ENCODE assay signal across 1 cellular context in the genomic region with DNA sequence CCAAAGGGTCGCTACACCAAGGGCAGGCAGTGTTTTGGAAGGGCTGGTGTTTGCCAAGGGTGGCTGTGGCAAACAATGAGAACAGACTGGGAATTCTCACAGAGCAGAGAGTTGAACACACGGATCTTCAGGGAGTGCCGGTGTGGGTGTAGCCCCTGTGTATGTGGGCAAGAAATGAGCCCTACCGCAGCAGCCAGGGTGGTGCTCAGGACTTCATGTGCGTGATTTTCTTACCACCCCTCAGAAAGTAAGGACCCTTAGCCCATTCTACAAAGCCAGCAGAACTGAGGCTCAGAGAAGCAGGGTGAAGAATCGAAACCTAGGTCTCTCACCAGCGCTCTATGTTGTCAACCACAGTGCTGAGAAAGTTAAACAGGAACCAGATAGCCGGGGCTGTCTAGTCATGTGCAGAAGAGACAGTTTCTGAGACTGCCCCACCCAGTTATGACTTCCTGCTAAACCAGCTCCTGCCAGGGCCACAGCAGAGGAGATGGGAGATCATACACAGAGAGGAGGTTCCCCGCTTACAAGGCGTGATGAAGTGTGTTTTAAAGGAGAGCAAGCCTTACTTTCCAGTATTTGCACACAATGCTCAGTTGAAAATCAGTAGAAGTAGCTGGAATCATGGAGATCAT.
TF ChIP-seq lines count a peak whose summit lies in the region.

No MANE protein-coding gene starts in this region.

TF ChIP-seq in K562, 482 proteins besides CTCF, POLR2A, EP300 and RAD21 (continued from another document and continues in another):
- TF ChIP-seq, protein P1, sequence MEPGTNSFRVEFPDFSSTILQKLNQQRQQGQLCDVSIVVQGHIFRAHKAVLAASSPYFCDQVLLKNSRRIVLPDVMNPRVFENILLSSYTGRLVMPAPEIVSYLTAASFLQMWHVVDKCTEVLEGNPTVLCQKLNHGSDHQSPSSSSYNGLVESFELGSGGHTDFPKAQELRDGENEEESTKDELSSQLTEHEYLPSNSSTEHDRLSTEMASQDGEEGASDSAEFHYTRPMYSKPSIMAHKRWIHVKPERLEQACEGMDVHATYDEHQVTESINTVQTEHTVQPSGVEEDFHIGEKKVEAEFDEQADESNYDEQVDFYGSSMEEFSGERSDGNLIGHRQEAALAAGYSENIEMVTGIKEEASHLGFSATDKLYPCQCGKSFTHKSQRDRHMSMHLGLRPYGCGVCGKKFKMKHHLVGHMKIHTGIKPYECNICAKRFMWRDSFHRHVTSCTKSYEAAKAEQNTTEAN (CRISPR knock-in tag; IDR thresholded peaks at IDR 0.05): no peak
- TF ChIP-seq NEUROD1 (IDR thresholded peaks at IDR 0.05; ENCODE audit: borderline replicate concordance, low read depth, low read length, partially characterized antibody): no peak
- no peak for TF ChIP-seq CEBPG (CRISPR knock-in tag; IDR thresholded peaks at IDR 0.05)
- TF ChIP-seq CEBPG (tag; conservative IDR thresholded peaks at IDR 0.05 in 1 of 2, IDR thresholded peaks at IDR 0.05 in 1 of 2): no peak
- TF ChIP-seq, protein P2, sequence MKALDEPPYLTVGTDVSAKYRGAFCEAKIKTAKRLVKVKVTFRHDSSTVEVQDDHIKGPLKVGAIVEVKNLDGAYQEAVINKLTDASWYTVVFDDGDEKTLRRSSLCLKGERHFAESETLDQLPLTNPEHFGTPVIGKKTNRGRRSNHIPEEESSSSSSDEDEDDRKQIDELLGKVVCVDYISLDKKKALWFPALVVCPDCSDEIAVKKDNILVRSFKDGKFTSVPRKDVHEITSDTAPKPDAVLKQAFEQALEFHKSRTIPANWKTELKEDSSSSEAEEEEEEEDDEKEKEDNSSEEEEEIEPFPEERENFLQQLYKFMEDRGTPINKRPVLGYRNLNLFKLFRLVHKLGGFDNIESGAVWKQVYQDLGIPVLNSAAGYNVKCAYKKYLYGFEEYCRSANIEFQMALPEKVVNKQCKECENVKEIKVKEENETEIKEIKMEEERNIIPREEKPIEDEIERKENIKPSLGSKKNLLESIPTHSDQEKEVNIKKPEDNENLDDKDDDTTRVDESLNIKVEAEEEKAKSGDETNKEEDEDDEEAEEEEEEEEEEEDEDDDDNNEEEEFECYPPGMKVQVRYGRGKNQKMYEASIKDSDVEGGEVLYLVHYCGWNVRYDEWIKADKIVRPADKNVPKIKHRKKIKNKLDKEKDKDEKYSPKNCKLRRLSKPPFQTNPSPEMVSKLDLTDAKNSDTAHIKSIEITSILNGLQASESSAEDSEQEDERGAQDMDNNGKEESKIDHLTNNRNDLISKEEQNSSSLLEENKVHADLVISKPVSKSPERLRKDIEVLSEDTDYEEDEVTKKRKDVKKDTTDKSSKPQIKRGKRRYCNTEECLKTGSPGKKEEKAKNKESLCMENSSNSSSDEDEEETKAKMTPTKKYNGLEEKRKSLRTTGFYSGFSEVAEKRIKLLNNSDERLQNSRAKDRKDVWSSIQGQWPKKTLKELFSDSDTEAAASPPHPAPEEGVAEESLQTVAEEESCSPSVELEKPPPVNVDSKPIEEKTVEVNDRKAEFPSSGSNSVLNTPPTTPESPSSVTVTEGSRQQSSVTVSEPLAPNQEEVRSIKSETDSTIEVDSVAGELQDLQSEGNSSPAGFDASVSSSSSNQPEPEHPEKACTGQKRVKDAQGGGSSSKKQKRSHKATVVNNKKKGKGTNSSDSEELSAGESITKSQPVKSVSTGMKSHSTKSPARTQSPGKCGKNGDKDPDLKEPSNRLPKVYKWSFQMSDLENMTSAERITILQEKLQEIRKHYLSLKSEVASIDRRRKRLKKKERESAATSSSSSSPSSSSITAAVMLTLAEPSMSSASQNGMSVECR (CRISPR knock-in tag; IDR thresholded peaks at IDR 0.05): no peak
- no peak for TF ChIP-seq ZNF124 (CRISPR knock-in tag; IDR thresholded peaks at IDR 0.05)
- TF ChIP-seq NBN (IDR thresholded peaks at IDR 0.05; ENCODE audit: low read depth): no peak
- TF ChIP-seq, protein P3, sequence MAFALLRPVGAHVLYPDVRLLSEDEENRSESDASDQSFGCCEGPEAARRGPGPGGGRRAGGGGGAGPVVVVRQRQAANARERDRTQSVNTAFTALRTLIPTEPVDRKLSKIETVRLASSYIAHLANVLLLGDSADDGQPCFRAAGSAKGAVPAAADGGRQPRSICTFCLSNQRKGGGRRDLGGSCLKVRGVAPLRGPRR (CRISPR knock-in tag; IDR thresholded peaks at IDR 0.05): no peak
- TF ChIP-seq, protein P4, sequence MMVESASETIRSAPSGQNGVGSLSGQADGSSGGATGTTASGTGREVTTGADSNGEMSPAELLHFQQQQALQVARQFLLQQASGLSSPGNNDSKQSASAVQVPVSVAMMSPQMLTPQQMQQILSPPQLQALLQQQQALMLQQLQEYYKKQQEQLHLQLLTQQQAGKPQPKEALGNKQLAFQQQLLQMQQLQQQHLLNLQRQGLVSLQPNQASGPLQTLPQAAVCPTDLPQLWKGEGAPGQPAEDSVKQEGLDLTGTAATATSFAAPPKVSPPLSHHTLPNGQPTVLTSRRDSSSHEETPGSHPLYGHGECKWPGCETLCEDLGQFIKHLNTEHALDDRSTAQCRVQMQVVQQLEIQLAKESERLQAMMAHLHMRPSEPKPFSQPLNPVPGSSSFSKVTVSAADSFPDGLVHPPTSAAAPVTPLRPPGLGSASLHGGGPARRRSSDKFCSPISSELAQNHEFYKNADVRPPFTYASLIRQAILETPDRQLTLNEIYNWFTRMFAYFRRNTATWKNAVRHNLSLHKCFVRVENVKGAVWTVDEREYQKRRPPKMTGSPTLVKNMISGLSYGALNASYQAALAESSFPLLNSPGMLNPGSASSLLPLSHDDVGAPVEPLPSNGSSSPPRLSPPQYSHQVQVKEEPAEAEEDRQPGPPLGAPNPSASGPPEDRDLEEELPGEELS (CRISPR knock-in tag; IDR thresholded peaks at IDR 0.05; ENCODE audit: borderline replicate concordance): no peak
- TF ChIP-seq, protein P5, sequence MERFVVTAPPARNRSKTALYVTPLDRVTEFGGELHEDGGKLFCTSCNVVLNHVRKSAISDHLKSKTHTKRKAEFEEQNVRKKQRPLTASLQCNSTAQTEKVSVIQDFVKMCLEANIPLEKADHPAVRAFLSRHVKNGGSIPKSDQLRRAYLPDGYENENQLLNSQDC (CRISPR knock-in tag; IDR thresholded peaks at IDR 0.05): no peak
- no peak for TF ChIP-seq ARNT (IDR thresholded peaks at IDR 0.05)
- TF ChIP-seq MTA2 (IDR thresholded peaks at IDR 0.05; ENCODE audit: low read depth): no peak
- no peak for TF ChIP-seq ZNF23 (CRISPR knock-in tag; IDR thresholded peaks at IDR 0.05)
- TF ChIP-seq PURB (CRISPR knock-in tag; IDR thresholded peaks at IDR 0.05; ENCODE audit: low read depth): no peak
- TF ChIP-seq E2F1 (CRISPR knock-in tag; IDR thresholded peaks at IDR 0.05): no peak
- no peak for TF ChIP-seq THRAP3 (IDR thresholded peaks at IDR 0.05; ENCODE audit: borderline replicate concordance)
- TF ChIP-seq GTF2E2 (tag; IDR thresholded peaks at IDR 0.05): no peak
- TF ChIP-seq L3MBTL2 (IDR thresholded peaks at IDR 0.05): peak; percentile 76
- TF ChIP-seq PHB2 (IDR thresholded peaks at IDR 0.05; ENCODE audit: low read depth): no peak
- TF ChIP-seq THAP12 (CRISPR knock-in tag; IDR thresholded peaks at IDR 0.05): no peak
- TF ChIP-seq KDM4B (IDR thresholded peaks at IDR 0.05; ENCODE audit: borderline replicate concordance in 2 of 2, low read depth in 1 of 2): no peak
- no peak for TF ChIP-seq TEAD2 (tag; IDR thresholded peaks at IDR 0.05)
- TF ChIP-seq ZNF175 (CRISPR knock-in tag; IDR thresholded peaks at IDR 0.05; ENCODE audit: low read depth): peak; percentile 62
- TF ChIP-seq ZNF644 (tag; IDR thresholded peaks at IDR 0.05; ENCODE audit: low read depth): no peak
- peak; percentile 95 for TF ChIP-seq HMBOX1 (IDR thresholded peaks at IDR 0.05)
- TF ChIP-seq ZNF699 (CRISPR knock-in tag; IDR thresholded peaks at IDR 0.05; ENCODE audit: insufficient replicate concordance): no peak
- TF ChIP-seq THRB (CRISPR knock-in tag; conservative IDR thresholded peaks at IDR 0.05): no peak
- TF ChIP-seq, protein P6, sequence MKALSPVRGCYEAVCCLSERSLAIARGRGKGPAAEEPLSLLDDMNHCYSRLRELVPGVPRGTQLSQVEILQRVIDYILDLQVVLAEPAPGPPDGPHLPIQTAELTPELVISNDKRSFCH (CRISPR knock-in tag; IDR thresholded peaks at IDR 0.05): no peak
- TF ChIP-seq, protein P6 (tag; IDR thresholded peaks at IDR 0.05): 0 out of 2 replicates have a peak, but pooled peaks have one; percentile 23
- TF ChIP-seq SPI1 (IDR thresholded peaks at IDR 0.05; ENCODE audit: borderline replicate concordance, low read depth, low read length): no peak
- TF ChIP-seq HSF4 (CRISPR knock-in tag; IDR thresholded peaks at IDR 0.05; ENCODE audit: borderline replicate concordance): no peak
- no peak for TF ChIP-seq PRDM10 (IDR thresholded peaks at IDR 0.05; ENCODE audit: partially characterized antibody)
- TF ChIP-seq ZNF79 (CRISPR knock-in tag; IDR thresholded peaks at IDR 0.05; ENCODE audit: low read depth): no peak; the same call in 1 of the 2 replicates
